ENCODE assay signal across 1 cellular context in the genomic region with DNA sequence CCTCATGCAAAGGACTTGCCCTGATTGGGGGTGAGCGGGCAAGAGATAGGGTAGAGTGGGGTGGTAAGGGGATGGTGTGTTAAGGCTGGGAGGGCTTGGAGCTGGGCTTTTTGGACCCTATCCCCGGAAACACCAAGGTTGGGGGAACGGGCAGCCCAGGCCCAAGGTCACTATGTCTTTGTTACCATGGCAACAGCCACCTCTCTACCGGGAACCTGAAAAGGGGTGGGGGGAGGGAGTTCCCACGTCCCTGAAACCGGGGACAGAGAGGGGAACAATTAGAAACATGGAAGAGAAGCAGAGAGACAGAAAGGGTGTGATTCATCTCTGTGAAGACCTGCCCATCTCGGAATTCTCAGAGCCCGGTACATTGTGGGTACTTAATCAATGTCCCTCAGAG.
TF ChIP-seq lines count a peak whose summit lies in the region.

No MANE protein-coding gene starts in this region.

TF ChIP-seq in HepG2, 621 proteins besides CTCF, POLR2A, EP300 and RAD21:
- TF ChIP-seq NFE2L2 (IDR thresholded peaks at IDR 0.05; ENCODE audit: low read length): no peak
- peak; percentile 47; the same call in 1 of the 2 replicates for TF ChIP-seq RFX1 (IDR thresholded peaks at IDR 0.05)
